Comparison of ENCODE assay signal across 14 cellular contexts in genomic region chr11:126146454-126147192, GRCh38.
DNase-seq lines count a peak whose midpoint lies in the region; ATAC-seq and TF ChIP-seq lines count a peak whose summit lies in the region.
"Had no signal": no experiment of that assay in that cellular context is flagged by ENCODE, and none has a peak within 500 bp of the region (broad histone marks: within the 10 kb centered on the region; RNA-seq: fewer than 3 reads in every experiment).

No MANE protein-coding gene starts in this region.

- no peak for ATAC-seq in GM18520 (IDR thresholded peaks at IDR 0.05; ENCODE audit: unreplicated experiment)
- ATAC-seq in HG02798 (IDR thresholded peaks at IDR 0.05; ENCODE audit: poor library complexity, unreplicated experiment), result no peak
- ATAC-seq: T-helper 17 cell had no signal

- peaks cover 5% of the 10 kb centered on the region for H3K9me3 Mint-ChIP-seq in nephron progenitor cell
- H3K9me3 Mint-ChIP-seq: activated T-helper 2 cell treated with anti-CD3 and anti-CD28 coated beads, Interferon-gamma antibody, Interleukin-2, Interleukin-4, amounts not matched to agents 10 μg/mL and 5 μg/mL and 100 μg/mL, durations not matched to agents 14 hours and 24 hours and 36 hours; memory B cell had no signal

- DNase-seq in ELF-1 (ENCODE audit: low read depth, low spot score) (peak; percentile 68), NCI-H2029 (lab: John Stamatoyannopoulos, UW) (peak; percentile 95), caudate nucleus (lab: John Stamatoyannopoulos, UW) (peak in 35 of 61 donors; percentile 6 to 76 (median 28)), nephron progenitor cell (peak; percentile 63), GDM1 (lab: John Stamatoyannopoulos, UW) (no peak)
- DNase-seq in activated CD8-positive, alpha-beta memory T cell treated with anti-CD3 and anti-CD28 coated beads, Interleukin-2, amount 50 U/mL, for 48 hours, result no peak
- DNase-seq: KBM-7; stimulated activated CD4-positive, alpha-beta T cell treated with anti-CD3 and anti-CD28 coated beads, Interleukin-1b, Interleukin-23, amount 100 ng/mL, for 48 hours; T-helper 17 cell had no signal

- no peak for TF ChIP-seq CTCF in nephron progenitor cell (IDR thresholded peaks at IDR 0.05)

- H3K4me1 Mint-ChIP-seq in nephron progenitor cell, result peaks cover 64% of the 10 kb centered on the region
- H3K4me1 Mint-ChIP-seq: memory B cell, T-helper 17 cell had no signal

- peak overlapping the region; percentile 94 for H3K27ac Mint-ChIP-seq in nephron progenitor cell
- H3K27ac Mint-ChIP-seq: activated T-helper 2 cell treated with anti-CD3 and anti-CD28 coated beads, Interferon-gamma antibody, Interleukin-2, Interleukin-4, amounts not matched to agents 10 μg/mL and 5 μg/mL and 100 μg/mL, durations not matched to agents 14 hours and 24 hours and 36 hours; memory B cell; T-helper 17 cell had no signal

- H3K4me3 Mint-ChIP-seq in nephron progenitor cell, result peak overlapping the region; percentile 32
- H3K4me3 Mint-ChIP-seq: memory B cell, T-helper 17 cell had no signal

- peaks cover 12% of the 10 kb centered on the region for H3K27me3 Mint-ChIP-seq in nephron progenitor cell (ENCODE audit: low read depth, poor library complexity)

- H3K27ac ChIP-seq in caudate nucleus (ENCODE audit: low read depth, low read length), result no peak overlapping the region
- H3K27ac ChIP-seq: vagina had no signal

- peaks cover 4% of the 10 kb centered on the region for H3K36me3 Mint-ChIP-seq in nephron progenitor cell (ENCODE audit: low read depth)
- H3K36me3 Mint-ChIP-seq: memory B cell had no signal

Comparison
In these comparisons a context has a peak if more than half of its experiments do, and no peak if none do; other contexts are left out.
1. DNase-seq: peak in ELF-1 (single experiment), NCI-H2029 (single experiment), caudate nucleus (35 of 61) and nephron progenitor cell (single experiment); none in GDM1 (single experiment) and activated CD8-positive, alpha-beta memory T cell treated with anti-CD3 and anti-CD28 coated beads, Interleukin-2, amount 50 U/mL, for 48 hours (single experiment).